8 cellular contexts compared by ENCODE assay signal in the genomic region with DNA sequence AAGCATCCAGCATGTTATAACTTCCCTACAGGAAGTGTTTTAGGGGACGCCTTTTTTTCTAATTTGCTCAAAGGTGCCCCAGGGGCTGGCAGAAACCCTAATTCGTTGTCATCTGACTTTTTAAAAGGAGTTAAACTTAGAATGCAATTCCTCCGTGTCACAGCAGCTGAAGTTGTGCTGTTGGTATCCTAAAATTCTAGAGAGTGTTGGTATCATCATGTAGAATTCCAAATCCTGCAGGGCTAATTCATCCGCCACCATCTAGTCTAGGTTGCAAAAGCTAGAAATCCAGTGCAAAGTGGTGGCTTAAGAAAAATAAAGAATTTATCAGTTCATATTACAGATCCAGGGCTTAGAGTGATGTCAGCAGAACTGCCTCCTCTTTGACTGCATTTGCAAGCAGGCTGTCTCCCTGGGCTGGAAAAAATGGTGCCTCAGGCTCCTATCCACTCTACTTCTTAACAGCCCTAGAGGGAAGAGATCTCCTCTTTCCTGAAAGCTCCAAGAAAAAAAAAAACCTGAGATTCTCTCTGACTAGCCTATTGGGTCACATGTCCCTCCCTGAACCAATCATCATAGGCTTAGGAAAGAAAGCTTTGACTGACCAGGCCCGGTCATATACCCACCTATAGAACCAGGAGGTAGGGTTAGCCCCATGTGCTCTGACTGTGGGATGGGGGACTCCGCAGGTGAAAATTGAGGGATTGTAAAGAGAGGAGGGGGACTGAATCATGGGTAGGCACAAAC.
DNase-seq lines count a peak whose midpoint lies in the region; ATAC-seq and TF ChIP-seq lines count a peak whose summit lies in the region.

No MANE protein-coding gene starts in this region.

- no peak overlapping the region for H3K27ac ChIP-seq in trophoblast cell (ENCODE audit: low read depth, low read length)

- H4K12ac ChIP-seq in trophoblast cell (ENCODE audit: low read depth, low read length): no peak overlapping the region

- H2BK12ac ChIP-seq in trophoblast cell (ENCODE audit: low read length): no peak overlapping the region

- no peak overlapping the region for H3K4me3 ChIP-seq in trophoblast cell (ENCODE audit: low read depth, low read length)

- H3K79me2 ChIP-seq in trophoblast cell (ENCODE audit: control insufficient read depth, insufficient read depth, low read length, poor library complexity): no peaks in the 10 kb centered on the region

- H3K4ac ChIP-seq in trophoblast cell (ENCODE audit: low read depth, low read length): no peak overlapping the region

- no peak overlapping the region for H3K9ac ChIP-seq in trophoblast cell (ENCODE audit: low read length)

- no peak for ATAC-seq in GM18858 (IDR thresholded peaks at IDR 0.05; ENCODE audit: unreplicated experiment)
- no peak for ATAC-seq in GM19397 (IDR thresholded peaks at IDR 0.05; ENCODE audit: unreplicated experiment)

- H2AFZ ChIP-seq in trophoblast cell (ENCODE audit: insufficient read depth, low read length, poor library complexity): no peak overlapping the region

- peaks cover 0 to 4% of the 10 kb centered on the region in 2 experiments for H3K4me1 ChIP-seq in trophoblast cell (ENCODE audit: control insufficient read depth in 1 of 2, insufficient read depth in 2 of 2, low read length in 2 of 2)

- H2BK120ac ChIP-seq in trophoblast cell (ENCODE audit: insufficient read depth, low read length, poor library complexity): peak overlapping the region; percentile 46

- no peak overlapping the region for H3K23ac ChIP-seq in trophoblast cell (ENCODE audit: low read length)

- H4K91ac ChIP-seq in trophoblast cell (ENCODE audit: low read depth, low read length): peak overlapping the region; percentile 57

- no peak overlapping the region for H3K14ac ChIP-seq in trophoblast cell (ENCODE audit: low read length)

- no peak overlapping the region for H3K18ac ChIP-seq in trophoblast cell (ENCODE audit: low read length)

- 0 out of 2 replicates have a peak, but pooled peaks have one; percentile 4 for TF ChIP-seq CTCF in LNCAP (IDR thresholded peaks at IDR 0.05)

- H3K27me3 ChIP-seq in trophoblast cell (ENCODE audit: insufficient read depth, low read length): no peaks in the 10 kb centered on the region

- no peak overlapping the region for H2AK5ac ChIP-seq in trophoblast cell (ENCODE audit: low read length)

- no peaks in the 10 kb centered on the region for H3K79me1 ChIP-seq in trophoblast cell (ENCODE audit: low read length)

- no peaks in the 10 kb centered on the region for H3K9me3 ChIP-seq in trophoblast cell (ENCODE audit: insufficient read depth, low read depth, low read length)

- no peak overlapping the region for H3K4me2 ChIP-seq in trophoblast cell (ENCODE audit: low read length)

- peak overlapping the region; percentile 20 for H2BK5ac ChIP-seq in trophoblast cell (ENCODE audit: low read depth, low read length, poor library complexity)

- DNase-seq in NCI-H2029 (lab: John Stamatoyannopoulos, UW) (peak; percentile 40), NCI-H2029 treated with DMSO at 0.1 percent for 48 hours (lab: John Stamatoyannopoulos, UW) (no peak), trophoblast cell (peak in 1 of 2 donors; percentile 24)
- peak; percentile 56 for DNase-seq in central memory CD4-positive, alpha-beta T cell
- DNase-seq in activated CD8-positive, alpha-beta memory T cell treated with anti-CD3 and anti-CD28 coated beads, Interleukin-2, amount 50 U/mL, for 48 hours: no peak

- H4K8ac ChIP-seq in trophoblast cell (ENCODE audit: low read depth, low read length): peak overlapping the region; percentile 68

- no CpG with 5 or more reads among the region's 6 CpGs for WGBS in trophoblast cell (ENCODE audit: extremely low coverage, insufficient coverage, insufficient read length)

- no peaks in the 10 kb centered on the region for H3K36me3 ChIP-seq in trophoblast cell (ENCODE audit: control insufficient read depth in 1 of 2, insufficient read depth in 2 of 2, low read length in 2 of 2)

Comparison
In these comparisons a context has a peak if more than half of its experiments do, and no peak if none do; other contexts are left out.
1. DNase-seq: peak in NCI-H2029 (single experiment) and central memory CD4-positive, alpha-beta T cell (single experiment); none in NCI-H2029 treated with DMSO at 0.1 percent for 48 hours (single experiment) and activated CD8-positive, alpha-beta memory T cell treated with anti-CD3 and anti-CD28 coated beads, Interleukin-2, amount 50 U/mL, for 48 hours (single experiment).